In the genomic region with DNA sequence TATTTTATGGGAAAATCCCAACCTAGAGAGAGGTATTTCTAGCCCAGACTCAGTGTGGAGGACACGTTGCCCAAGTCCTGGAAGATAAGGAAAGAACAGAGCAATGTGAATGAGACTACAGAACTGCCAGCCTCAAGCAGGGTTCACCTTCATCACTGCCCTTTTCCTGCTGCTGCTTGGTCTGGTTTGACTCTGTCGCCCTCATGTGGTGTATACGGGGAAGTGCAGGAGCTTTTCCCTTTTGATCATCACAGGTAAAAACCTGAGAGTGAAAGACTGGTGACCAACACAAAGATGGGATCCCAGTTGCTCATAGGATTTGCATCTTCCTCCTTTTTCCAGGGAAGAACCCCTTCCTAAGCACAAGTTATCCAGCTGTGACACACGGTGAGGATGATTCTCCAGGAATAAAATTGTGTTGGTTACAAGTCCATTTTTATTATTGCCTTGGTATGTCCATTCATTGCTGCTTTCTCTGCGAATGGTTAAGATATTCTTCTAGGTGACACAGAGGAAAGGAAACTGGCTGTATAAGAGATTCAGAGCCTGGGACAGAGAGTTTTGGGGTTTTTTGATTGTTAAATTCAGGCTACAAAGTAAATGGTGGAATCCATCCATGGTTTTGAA, we compare ENCODE assay signal across 8 cellular contexts.
A peak's percentile ranks its signal among the peaks of the same experiment; 100 is the strongest.
DNase-seq lines count a peak whose midpoint lies in the region; ATAC-seq and TF ChIP-seq lines count a peak whose summit lies in the region.

No MANE protein-coding gene starts in this region.

- CTCF ChIA-PET in activated naive CD4-positive, alpha-beta T cell treated with anti-CD3 and anti-CD28 coated beads for 36 hours (lab: Charles Lee) = interaction anchor here (0.6 to 11.6 kb wide), 38 partner anchors 9 to 371 kb away, joined by 3 to 194 read pairs (median 4); a partner anchor contains a TSS

- H3K4me1 ChIP-seq in RWPE2 (ENCODE audit: insufficient read depth, poor library complexity, severe bottlenecking) = no peaks in the 10 kb centered on the region

- H3K4me3 Mint-ChIP-seq in activated naive CD4-positive, alpha-beta T cell treated with anti-CD3 and anti-CD28 coated beads for 36 hours = no peak overlapping the region

- H3K27ac Mint-ChIP-seq in activated naive CD4-positive, alpha-beta T cell treated with anti-CD3 and anti-CD28 coated beads for 36 hours = no peak overlapping the region

- H3K27ac ChIP-seq in RWPE2 (ENCODE audit: poor library complexity, severe bottlenecking) = no peak overlapping the region

- ATAC-seq in RWPE2 (ENCODE audit: low read depth) (peak; percentile 61; the same call in 2 of the 3 replicates), HG03025 (IDR thresholded peaks at IDR 0.05; ENCODE audit: low FRiP score, unreplicated experiment) (no peak)

- H3K27me3 ChIP-seq in MG63 (peaks cover 6% of the 10 kb centered on the region; the same call in 1 of the 2 replicates), RWPE2 (ENCODE audit: insufficient read depth, poor library complexity, severe bottlenecking) (peaks cover 7% of the 10 kb centered on the region)

- TF ChIP-seq CTCF in RWPE2 (IDR thresholded peaks at IDR 0.05; ENCODE audit: poor library complexity, severe bottlenecking) = peak; percentile 92

- H3K36me3 ChIP-seq in MG63 (no peaks in the 10 kb centered on the region), RWPE2 (ENCODE audit: low read depth) (no peaks in the 10 kb centered on the region)

- no peaks in the 10 kb centered on the region for H3K27me3 Mint-ChIP-seq in activated naive CD4-positive, alpha-beta T cell treated with anti-CD3 and anti-CD28 coated beads for 36 hours (ENCODE audit: low read depth)

- DNase-seq in EL (peak; percentile 35), MG63 (peak; percentile 23), RWPE2 (ENCODE audit: low spot score) (no peak), head of caudate nucleus (peak in 41 of 42 donors; percentile 17 to 80 (median 49)), posterior cingulate gyrus (peak in 6 of 10 donors; percentile 30 to 86 (median 44)), cerebellar nuclear complex (lab: John Stamatoyannopoulos, UW) (no peak)
- peak; percentile 71 for DNase-seq in activated naive CD4-positive, alpha-beta T cell treated with anti-CD3 and anti-CD28 coated beads for 36 hours

- peaks cover 7% of the 10 kb centered on the region for H3K9me3 Mint-ChIP-seq in activated naive CD4-positive, alpha-beta T cell treated with anti-CD3 and anti-CD28 coated beads for 36 hours

- intact Hi-C loops in activated naive CD4-positive, alpha-beta T cell treated with anti-CD3 and anti-CD28 coated beads for 36 hours (cut with micrococcal nuclease) = loop anchor here (1.0 kb wide), 8 partner anchors 47 to 551 kb away; no protein-coding TSS in a partner anchor
- intact Hi-C loops in head of caudate nucleus (cut with DNase I) = loop anchor here (5.0 kb wide), 2 partner anchors 151 to 166 kb away; no protein-coding TSS in a partner anchor
- intact Hi-C loops in posterior cingulate gyrus (cut with DNase I) = loop anchor here (5.0 kb wide), 3 partner anchors 151 to 261 kb away; no protein-coding TSS in a partner anchor

- H3K9me3 ChIP-seq in MG63 (peaks cover 1% of the 10 kb centered on the region; the same call in 1 of the 2 replicates), RWPE2 (ENCODE audit: severe bottlenecking) (no peaks in the 10 kb centered on the region)

- H3K4me3 ChIP-seq in MG63 (no peak overlapping the region), RWPE2 (ENCODE audit: severe bottlenecking) (no peak overlapping the region)

- no peaks in the 10 kb centered on the region for H3K36me3 Mint-ChIP-seq in activated naive CD4-positive, alpha-beta T cell treated with anti-CD3 and anti-CD28 coated beads for 36 hours (ENCODE audit: low read depth)

- peaks cover 47% of the 10 kb centered on the region for H3K4me1 Mint-ChIP-seq in activated naive CD4-positive, alpha-beta T cell treated with anti-CD3 and anti-CD28 coated beads for 36 hours (ENCODE audit: low read depth)

Comparison
In these comparisons a context has a peak if more than half of its experiments do, and no peak if none do; other contexts are left out.
1. DNase-seq: peak in EL (single experiment), MG63 (single experiment), activated naive CD4-positive, alpha-beta T cell treated with anti-CD3 and anti-CD28 coated beads for 36 hours (single experiment), head of caudate nucleus (41 of 42) and posterior cingulate gyrus (6 of 10); none in RWPE2 (single experiment) and cerebellar nuclear complex (0 of 2).